41 cellular contexts compared by ENCODE assay signal in genomic region chr12:70892593-70892992, GRCh38. TPM values are rescaled to one million over a fixed set of nuclear protein-coding genes. Genes with fewer than 3 reads are reported as not detected.
"Had no signal": no experiment of that assay in that cellular context is flagged by ENCODE, and none has a peak within 500 bp of the region (broad histone marks: within the 10 kb centered on the region; RNA-seq: fewer than 3 reads in every experiment).

No MANE protein-coding gene starts in this region.

- H3K4me1 ChIP-seq: adrenal gland, ascending aorta, breast epithelium had no signal

- H3K4me3 Mint-ChIP-seq: activated naive CD4-positive, alpha-beta T cell treated with anti-CD3 and anti-CD28 coated beads for 36 hours; activated naive CD4-positive, alpha-beta T cell treated with anti-CD3 and anti-CD28 coated beads, Interleukin-2, amount 10 ng/mL, durations not matched to agents 7 days and 5 days; activated naive CD4-positive, alpha-beta T cell treated with anti-CD3 and anti-CD28 coated beads, Interleukin-2, amount 50 U/mL, for 24 hours; activated naive CD8-positive, alpha-beta T cell; activated naive CD8-positive, alpha-beta T cell treated with anti-CD3 and anti-CD28 coated beads for 36 hours; activated naive CD8-positive, alpha-beta T cell treated with anti-CD3 and anti-CD28 coated beads, Interleukin-2, amount 10 ng/mL, durations not matched to agents 7 days and 5 days; activated naive CD8-positive, alpha-beta T cell treated with anti-CD3 and anti-CD28 coated beads, Interleukin-2, amount 50 U/mL, for 24 hours; activated T-cell treated with anti-CD3 and anti-CD28 coated beads, Interleukin-2, amount 50 U/mL, for 24 hours; activated T-cell treated with anti-CD3 and anti-CD28 coated beads, Interleukin-2, amount 50 U/mL, for 4 hours; activated T-cell treated with anti-CD3 and anti-CD28 coated beads, Interleukin-2, amount 50 U/mL, for 72 hours; activated T-helper 1 cell treated with anti-CD3 and anti-CD28 coated beads, Interleukin-12 subunit alpha, Interleukin-12 subunit beta, Interleukin-2, Interleukin-4 antibody, amounts not matched to agents 30 ng/mL and 10 ng/mL and 1 ng/mL, durations not matched to agents 14 hours and 24 hours and 36 hours; activated T-helper 17 cell treated with anti-CD3 and anti-CD28 coated beads, Interleukin-2, amount 50 U/mL, for 72 hours; brain; central memory CD8-positive, alpha-beta T cell had no signal

- ATAC-seq: activated naive CD4-positive, alpha-beta T cell treated with anti-CD3 and anti-CD28 coated beads, Interleukin-2, amount 50 U/mL, for 72 hours; activated naive CD8-positive, alpha-beta T cell treated with anti-CD3 and anti-CD28 coated beads, Interleukin-2, amount 50 U/mL, for 24 hours; activated T-cell treated with anti-CD3 and anti-CD28 coated beads, Interleukin-2, amount 50 U/mL, for 4 hours; activated T-cell treated with anti-CD3 and anti-CD28 coated beads, Interleukin-2, amount 50 U/mL, for 72 hours; activated T-helper 17 cell treated with anti-CD3 and anti-CD28 coated beads, Interleukin-2, amount 50 U/mL, for 72 hours; body of pancreas had no signal

- H3K36me3 ChIP-seq: adrenal gland, ascending aorta, brain microvascular endothelial cell, breast epithelium, cardiac muscle cell had no signal

- FAIRE-seq: astrocyte, bronchial epithelial cell had no signal

- H3K27ac Mint-ChIP-seq: activated naive CD4-positive, alpha-beta T cell treated with anti-CD3 and anti-CD28 coated beads for 36 hours; activated naive CD4-positive, alpha-beta T cell treated with anti-CD3 and anti-CD28 coated beads, Interleukin-2, amount 10 ng/mL, durations not matched to agents 7 days and 5 days; activated naive CD4-positive, alpha-beta T cell treated with anti-CD3 and anti-CD28 coated beads, Interleukin-2, amount 50 U/mL, for 24 hours; activated naive CD4-positive, alpha-beta T cell treated with anti-CD3 and anti-CD28 coated beads, Interleukin-2, amount 50 U/mL, for 72 hours; activated naive CD8-positive, alpha-beta T cell; activated naive CD8-positive, alpha-beta T cell treated with anti-CD3 and anti-CD28 coated beads for 36 hours; activated naive CD8-positive, alpha-beta T cell treated with anti-CD3 and anti-CD28 coated beads, Interleukin-2, amount 10 ng/mL, durations not matched to agents 7 days and 5 days; activated naive CD8-positive, alpha-beta T cell treated with anti-CD3 and anti-CD28 coated beads, Interleukin-2, amount 50 U/mL, for 24 hours; activated T-cell treated with anti-CD3 and anti-CD28 coated beads, Interleukin-2, amount 50 U/mL, for 24 hours; activated T-cell treated with anti-CD3 and anti-CD28 coated beads, Interleukin-2, amount 50 U/mL, for 72 hours; activated T-helper 1 cell treated with anti-CD3 and anti-CD28 coated beads, Interleukin-12 subunit alpha, Interleukin-12 subunit beta, Interleukin-2, Interleukin-4 antibody, amounts not matched to agents 30 ng/mL and 10 ng/mL and 1 ng/mL, durations not matched to agents 14 hours and 24 hours and 36 hours; activated T-helper 17 cell treated with anti-CD3 and anti-CD28 coated beads, Interleukin-2, amount 50 U/mL, for 72 hours; activated T-helper 2 cell treated with anti-CD3 and anti-CD28 coated beads, Interferon-gamma antibody, Interleukin-2, Interleukin-4, amounts not matched to agents 10 μg/mL and 5 μg/mL and 100 μg/mL, durations not matched to agents 14 hours and 24 hours and 36 hours; brain had no signal

- H3K4me1 Mint-ChIP-seq: activated naive CD4-positive, alpha-beta T cell treated with anti-CD3 and anti-CD28 coated beads, Interleukin-2, amount 10 ng/mL, durations not matched to agents 7 days and 5 days; activated naive CD4-positive, alpha-beta T cell treated with anti-CD3 and anti-CD28 coated beads, Interleukin-2, amount 50 U/mL, for 24 hours; activated naive CD8-positive, alpha-beta T cell treated with anti-CD3 and anti-CD28 coated beads for 36 hours; activated naive CD8-positive, alpha-beta T cell treated with anti-CD3 and anti-CD28 coated beads, Interleukin-2, amount 10 ng/mL, durations not matched to agents 7 days and 5 days; activated naive CD8-positive, alpha-beta T cell treated with anti-CD3 and anti-CD28 coated beads, Interleukin-2, amount 50 U/mL, for 24 hours; activated T-helper 17 cell treated with anti-CD3 and anti-CD28 coated beads, Interleukin-2, amount 50 U/mL, for 72 hours; brain; central memory CD8-positive, alpha-beta T cell had no signal

- H3K36me3 Mint-ChIP-seq: activated naive CD4-positive, alpha-beta T cell treated with anti-CD3 and anti-CD28 coated beads, Interleukin-2, amount 10 ng/mL, durations not matched to agents 7 days and 5 days; activated naive CD4-positive, alpha-beta T cell treated with anti-CD3 and anti-CD28 coated beads, Interleukin-2, amount 50 U/mL, for 24 hours; activated naive CD8-positive, alpha-beta T cell; activated naive CD8-positive, alpha-beta T cell treated with anti-CD3 and anti-CD28 coated beads for 36 hours; activated naive CD8-positive, alpha-beta T cell treated with anti-CD3 and anti-CD28 coated beads, Interleukin-2, amount 10 ng/mL, durations not matched to agents 7 days and 5 days; brain had no signal

- H3K27me3 Mint-ChIP-seq: activated naive CD4-positive, alpha-beta T cell treated with anti-CD3 and anti-CD28 coated beads, Interleukin-2, amount 10 ng/mL, durations not matched to agents 7 days and 5 days; activated naive CD4-positive, alpha-beta T cell treated with anti-CD3 and anti-CD28 coated beads, Interleukin-2, amount 50 U/mL, for 24 hours; activated naive CD8-positive, alpha-beta T cell treated with anti-CD3 and anti-CD28 coated beads for 36 hours; activated naive CD8-positive, alpha-beta T cell treated with anti-CD3 and anti-CD28 coated beads, Interleukin-2, amount 10 ng/mL, durations not matched to agents 7 days and 5 days; activated naive CD8-positive, alpha-beta T cell treated with anti-CD3 and anti-CD28 coated beads, Interleukin-2, amount 50 U/mL, for 24 hours; activated T-cell treated with anti-CD3 and anti-CD28 coated beads, Interleukin-2, amount 50 U/mL, for 24 hours; brain; central memory CD8-positive, alpha-beta T cell had no signal

- DNase-seq: activated effector memory CD4-positive, alpha-beta T cell treated with anti-CD3 and anti-CD28 coated beads, Interleukin-2, amount 50 U/mL, for 16 hours; activated effector memory CD4-positive, alpha-beta T cell treated with Interleukin-2 at 50 U/mL for 16 hours; activated gamma-delta T cell; activated gamma-delta T cell treated with Interleukin-2 at 50 U/mL for 16 hours; activated naive CD4-positive, alpha-beta T cell; activated naive CD4-positive, alpha-beta T cell treated with anti-CD3 and anti-CD28 coated beads for 36 hours; activated naive CD4-positive, alpha-beta T cell treated with anti-CD3 and anti-CD28 coated beads, Interleukin-2, amount 10 ng/mL, durations not matched to agents 7 days and 5 days; activated naive CD4-positive, alpha-beta T cell treated with anti-CD3 and anti-CD28 coated beads, Interleukin-2, amount 50 U/mL, for 16 hours; activated naive CD4-positive, alpha-beta T cell treated with Interleukin-2 at 50 U/mL for 16 hours; activated naive CD8-positive, alpha-beta T cell treated with anti-CD3 and anti-CD28 coated beads for 36 hours; activated naive CD8-positive, alpha-beta T cell treated with anti-CD3 and anti-CD28 coated beads, Interleukin-2, amount 10 ng/mL, durations not matched to agents 7 days and 5 days; activated naive CD8-positive, alpha-beta T cell treated with anti-CD3 and anti-CD28 coated beads, Interleukin-2, amount 50 U/mL, for 24 hours; activated T-cell treated with anti-CD3 and anti-CD28 coated beads, Interleukin-2, amount 50 U/mL, for 1 hour; activated T-cell treated with anti-CD3 and anti-CD28 coated beads, Interleukin-2, amount 50 U/mL, for 24 hours; activated T-cell treated with anti-CD3 and anti-CD28 coated beads, Interleukin-2, amount 50 U/mL, for 4 hours; activated T-cell treated with anti-CD3 and anti-CD28 coated beads, Interleukin-2, amount 50 U/mL, for 48 hours; activated T-cell treated with anti-CD3 and anti-CD28 coated beads, Interleukin-2, amount 50 U/mL, for 72 hours; adrenal gland; amniotic stem cell; amygdala; anterior cingulate cortex; aorta; body of pancreas; brain microvascular endothelial cell; caudate nucleus; central memory CD4-positive, alpha-beta T cell; cerebellar nuclear complex had no signal

- H3K9me3 Mint-ChIP-seq: activated naive CD4-positive, alpha-beta T cell treated with anti-CD3 and anti-CD28 coated beads, Interleukin-2, amount 10 ng/mL, durations not matched to agents 7 days and 5 days; activated naive CD8-positive, alpha-beta T cell treated with anti-CD3 and anti-CD28 coated beads, Interleukin-2, amount 10 ng/mL, durations not matched to agents 7 days and 5 days; activated T-helper 2 cell treated with anti-CD3 and anti-CD28 coated beads, Interferon-gamma antibody, Interleukin-2, Interleukin-4, amounts not matched to agents 10 μg/mL and 5 μg/mL and 100 μg/mL, durations not matched to agents 14 hours and 24 hours and 36 hours had no signal

- H3K27ac ChIP-seq: adrenal gland, ascending aorta, body of pancreas, brain microvascular endothelial cell, breast epithelium, cardiac muscle cell had no signal

- H3K27me3 ChIP-seq: adrenal gland, ascending aorta, body of pancreas, brain microvascular endothelial cell, breast epithelium, cardiac muscle cell had no signal

- H3K9me3 ChIP-seq: adrenal gland, ascending aorta, body of pancreas, breast epithelium had no signal

- H3K4me3 ChIP-seq: adrenal gland, ascending aorta, body of pancreas, breast epithelium, cardiac muscle cell had no signal

RNA-seq across cellular contexts. Expression of gene PTPRR, which starts 27.9 kb away (rescaled TPM):
- total RNA-seq: activated naive CD4-positive, alpha-beta T cell treated with anti-CD3 and anti-CD28 coated beads for 36 hours; activated naive CD4-positive, alpha-beta T cell treated with anti-CD3 and anti-CD28 coated beads, Interleukin-2, amount 50 U/mL, for 72 hours; activated naive CD8-positive, alpha-beta T cell treated with anti-CD3 and anti-CD28 coated beads for 36 hours; activated naive CD8-positive, alpha-beta T cell treated with anti-CD3 and anti-CD28 coated beads, Interleukin-2, amount 10 ng/mL, durations not matched to agents 7 days and 5 days; activated T-cell treated with anti-CD3 and anti-CD28 coated beads, Interleukin-2, amount 50 U/mL, for 4 hours; activated T-cell treated with anti-CD3 and anti-CD28 coated beads, Interleukin-2, amount 50 U/mL, for 72 hours; activated T-helper 1 cell treated with anti-CD3 and anti-CD28 coated beads, Interleukin-12 subunit alpha, Interleukin-12 subunit beta, Interleukin-2, Interleukin-4 antibody, amounts not matched to agents 30 ng/mL and 10 ng/mL and 1 ng/mL, durations not matched to agents 14 hours and 24 hours and 36 hours; activated T-helper 17 cell treated with anti-CD3 and anti-CD28 coated beads, Interleukin-2, amount 50 U/mL, for 72 hours; activated T-helper 2 cell treated with anti-CD3 and anti-CD28 coated beads, Interferon-gamma antibody, Interleukin-2, Interleukin-4, amounts not matched to agents 10 μg/mL and 5 μg/mL and 100 μg/mL, durations not matched to agents 14 hours and 24 hours and 36 hours; ascending aorta; cardiac muscle cell; chondrocyte had no signal
- polyA plus RNA-seq: cardiac muscle cell had no signal
